8 cellular contexts compared by ENCODE assay signal in the genomic region with DNA sequence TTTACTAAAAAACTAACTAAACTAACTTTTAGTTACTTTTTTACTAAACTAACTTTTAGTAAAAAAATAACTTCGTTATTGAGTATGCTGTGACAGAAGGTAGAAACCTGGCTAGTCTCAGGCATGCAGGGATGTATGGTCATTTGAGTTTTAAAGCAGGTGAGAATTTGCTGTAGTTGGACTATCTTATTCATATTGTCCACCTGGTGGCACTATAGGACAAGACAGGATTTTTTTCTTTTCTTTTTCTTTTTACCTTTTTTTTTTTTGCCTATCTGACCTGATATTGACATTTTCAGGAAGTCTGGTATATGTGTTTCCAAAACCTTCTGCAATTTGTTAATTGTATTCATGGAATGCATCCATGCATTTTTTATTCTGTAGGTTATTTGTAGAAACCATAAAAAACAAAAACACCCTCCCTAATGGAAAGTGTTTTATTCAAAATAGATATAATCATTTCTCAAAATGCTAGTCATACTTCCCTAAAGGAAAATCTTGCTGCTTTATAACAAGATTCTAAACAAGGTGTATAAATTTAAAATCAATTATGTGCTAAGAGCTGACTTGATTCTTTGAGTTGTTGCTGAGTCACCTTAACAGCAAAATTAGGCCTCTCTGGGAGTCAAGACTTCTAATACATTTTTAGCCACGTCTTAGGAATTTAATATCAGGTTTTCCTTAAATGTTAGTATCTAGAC.
DNase-seq lines count a peak whose midpoint lies in the region; ATAC-seq and TF ChIP-seq lines count a peak whose summit lies in the region.

No MANE protein-coding gene starts in this region.

- intact Hi-C loops in activated CD4-positive, alpha-beta T cell treated with anti-CD3 and anti-CD28 coated beads for 36 hours (cut with DNase I, micrococcal nuclease) = loop anchor here in 1 of 2 experiments (1.0 to 10.0 kb wide), 3 partner anchors 163 to 1720 kb away; no protein-coding TSS in a partner anchor

- H3K27ac ChIP-seq in RWPE1 = no peak overlapping the region

- no peaks in the 10 kb centered on the region for H3K4me1 Mint-ChIP-seq in activated CD4-positive, alpha-beta T cell treated with anti-CD3 and anti-CD28 coated beads for 36 hours

- POLR2A ChIA-PET in RWPE1 (lab: Yijun Ruan, JAX; ENCODE audit: low non-redundant PET) = no interaction called here
- POLR2A ChIA-PET in activated CD4-positive, alpha-beta T cell treated with anti-CD3 and anti-CD28 coated beads for 36 hours (lab: Charles Lee) = no interaction called here

- H3K9me3 Mint-ChIP-seq in activated CD4-positive, alpha-beta T cell treated with anti-CD3 and anti-CD28 coated beads for 36 hours (ENCODE audit: low read depth) = no peaks in the 10 kb centered on the region

- DNase-seq in DMS 273 (lab: John Stamatoyannopoulos, UW; ENCODE audit: unreplicated experiment) = peak; percentile 44
- no peak for DNase-seq in DMS 273 treated with DMSO at 0.1 percent for 48 hours (lab: John Stamatoyannopoulos, UW)
- peak; percentile 4 for DNase-seq in HuH-7 (ENCODE audit: low spot score)
- peak; percentile 17 for DNase-seq in RWPE1 (ENCODE audit: low spot score)
- DNase-seq in iPS DF 4.7 (ENCODE audit: extremely low read depth, low spot score) = peak; percentile 14
- DNase-seq in activated CD4-positive, alpha-beta T cell treated with anti-CD3 and anti-CD28 coated beads for 36 hours = no peak
- DNase-seq in activated effector memory CD4-positive, alpha-beta T cell treated with Interleukin-2 at 50 U/mL for 16 hours = no peak
- DNase-seq in activated CD4-positive, alpha-beta T cell treated with anti-CD3 and anti-CD28 coated beads for 1 hour = no peak

- TF ChIP-seq CTCF in RWPE1 (conservative IDR thresholded peaks at IDR 0.05; ENCODE audit: low read depth) = peak; percentile 75

- no peak for ATAC-seq in activated CD4-positive, alpha-beta T cell treated with anti-CD3 and anti-CD28 coated beads for 36 hours

- no peak overlapping the region for H3K4me3 Mint-ChIP-seq in activated CD4-positive, alpha-beta T cell treated with anti-CD3 and anti-CD28 coated beads for 36 hours

- H3K27me3 Mint-ChIP-seq in activated CD4-positive, alpha-beta T cell treated with anti-CD3 and anti-CD28 coated beads for 36 hours = no peaks in the 10 kb centered on the region

- CTCF ChIA-PET in RWPE1 (lab: Yijun Ruan, JAX) = no interaction called here
- CTCF ChIA-PET in activated CD4-positive, alpha-beta T cell treated with anti-CD3 and anti-CD28 coated beads for 36 hours (lab: Charles Lee) = interaction anchor here (0.7 to 1.1 kb wide), 3 partner anchors 9 to 102 kb away, joined by 3 read pairs; no protein-coding TSS in a partner anchor

- no peaks in the 10 kb centered on the region for H3K36me3 Mint-ChIP-seq in activated CD4-positive, alpha-beta T cell treated with anti-CD3 and anti-CD28 coated beads for 36 hours (ENCODE audit: low read depth)

- no peak overlapping the region for H3K27ac Mint-ChIP-seq in activated CD4-positive, alpha-beta T cell treated with anti-CD3 and anti-CD28 coated beads for 36 hours

Comparison
In these comparisons a context has a peak if more than half of its experiments do, and no peak if none do; other contexts are left out.
1. DNase-seq: peak in DMS 273 (single experiment), HuH-7 (single experiment), RWPE1 (single experiment) and iPS DF 4.7 (single experiment); none in DMS 273 treated with DMSO at 0.1 percent for 48 hours (single experiment), activated CD4-positive, alpha-beta T cell treated with anti-CD3 and anti-CD28 coated beads for 36 hours (single experiment), activated effector memory CD4-positive, alpha-beta T cell treated with Interleukin-2 at 50 U/mL for 16 hours (single experiment) and activated CD4-positive, alpha-beta T cell treated with anti-CD3 and anti-CD28 coated beads for 1 hour (single experiment).